Comparison of ENCODE assay signal across 27 cellular contexts in genomic region chr10:6516877-6517276, GRCh38.
A peak's percentile ranks its signal among the peaks of the same experiment; 100 is the strongest.
DNase-seq lines count a peak whose midpoint lies in the region; ATAC-seq and TF ChIP-seq lines count a peak whose summit lies in the region.
"Had no signal": no experiment of that assay in that cellular context is flagged by ENCODE, and none has a peak within 500 bp of the region (broad histone marks: within the 10 kb centered on the region; RNA-seq: fewer than 3 reads in every experiment).

No MANE protein-coding gene starts in this region.

- H3K27me3 ChIP-seq in CD4-positive, alpha-beta T cell (ENCODE audit: control insufficient read depth, insufficient read depth, low read length), result no peaks in the 10 kb centered on the region
- no peaks in the 10 kb centered on the region for H3K27me3 ChIP-seq in tibial nerve
- H3K27me3 ChIP-seq in prostate gland (replicated peaks; ENCODE audit: insufficient read depth), result no peaks in the 10 kb centered on the region
- H3K27me3 ChIP-seq: body of pancreas, dorsolateral prefrontal cortex, Peyer's patch, testis had no signal

- intact Hi-C loops in CD4-positive, alpha-beta T cell (cut with DNase I, micrococcal nuclease), result loop anchor here (2.0 to 5.0 kb wide), 5 partner anchors 45 to 130 kb away; no protein-coding TSS in a partner anchor
- intact Hi-C loops in prostate gland (cut with DNase I), result no loop called here

- ATAC-seq in CD4-positive, alpha-beta T cell (ENCODE audit: poor library complexity), result peak; percentile 68
- ATAC-seq in activated naive CD8-positive, alpha-beta T cell treated with anti-CD3 and anti-CD28 coated beads, Interleukin-2, amount 50 U/mL, for 24 hours, result no peak
- ATAC-seq in natural killer cell treated with Interleukin-12 subunit alpha and Interleukin-12 subunit beta and Interleukin-15 and Interleukin-18, amount 100 ng/mL, for 72 hours, result no peak
- ATAC-seq: body of pancreas, lower lobe of right lung had no signal

- H3K27me3 Mint-ChIP-seq in CD4-positive, alpha-beta T cell, result no peaks in the 10 kb centered on the region
- H3K27me3 Mint-ChIP-seq in activated naive CD8-positive, alpha-beta T cell treated with anti-CD3 and anti-CD28 coated beads, Interleukin-2, amount 50 U/mL, for 24 hours, result no peaks in the 10 kb centered on the region
- H3K27me3 Mint-ChIP-seq in natural killer cell treated with Interleukin-12 subunit alpha and Interleukin-12 subunit beta and Interleukin-15 and Interleukin-18, amount 100 ng/mL, for 72 hours, result no peaks in the 10 kb centered on the region

- no peaks in the 10 kb centered on the region for H3K9me3 Mint-ChIP-seq in CD4-positive, alpha-beta T cell
- H3K9me3 Mint-ChIP-seq in activated naive CD8-positive, alpha-beta T cell treated with anti-CD3 and anti-CD28 coated beads, Interleukin-2, amount 50 U/mL, for 24 hours, result peaks cover under 1% of the 10 kb centered on the region
- no peaks in the 10 kb centered on the region for H3K9me3 Mint-ChIP-seq in natural killer cell treated with Interleukin-12 subunit alpha and Interleukin-12 subunit beta and Interleukin-15 and Interleukin-18, amount 100 ng/mL, for 72 hours

- peak overlapping the region; percentile 76 for H3K27ac Mint-ChIP-seq in CD4-positive, alpha-beta T cell
- H3K27ac Mint-ChIP-seq in activated naive CD8-positive, alpha-beta T cell treated with anti-CD3 and anti-CD28 coated beads, Interleukin-2, amount 50 U/mL, for 24 hours, result peak overlapping the region; percentile 47
- peak overlapping the region; percentile 89 to 96 for H3K27ac Mint-ChIP-seq in natural killer cell treated with Interleukin-12 subunit alpha and Interleukin-12 subunit beta and Interleukin-15 and Interleukin-18, amount 100 ng/mL, for 72 hours
- H3K27ac Mint-ChIP-seq: H9, nephron progenitor cell had no signal

- no peak for DNase-seq in CD4-positive, alpha-beta T cell
- no peak for DNase-seq in activated naive CD8-positive, alpha-beta T cell treated with anti-CD3 and anti-CD28 coated beads, Interleukin-2, amount 50 U/mL, for 24 hours
- DNase-seq in natural killer cell treated with Interleukin-12 subunit alpha and Interleukin-12 subunit beta and Interleukin-15 and Interleukin-18, amount 100 ng/mL, for 72 hours (ENCODE audit: low spot score), result no peak
- no peak for DNase-seq in tibial nerve (ENCODE audit: low spot score in 2 of 2)
- no peak for DNase-seq in UCSD-AML1 (lab: John Stamatoyannopoulos, UW; ENCODE audit: unreplicated experiment)
- no peak for DNase-seq in prostate gland (ENCODE audit: low spot score)
- DNase-seq: activated CD4-positive, alpha-beta T cell treated with anti-CD3 and anti-CD28 coated beads for 4 hours; activated gamma-delta T cell; DMS153; dorsolateral prefrontal cortex; Kasumi-1; lower lobe of right lung; NCI-H1436 treated with DMSO at 0.1 percent for 48 hours; NCI-H446; NCI-H774; nephron progenitor cell; Peyer's patch; retina; SHP77 treated with DMSO at 0.1 percent for 48 hours; T-helper 9 cell; testis had no signal

- TF ChIP-seq CTCF in CD4-positive, alpha-beta T cell (IDR thresholded peaks at IDR 0.05), result no peak
- no peak for TF ChIP-seq CTCF in tibial nerve (IDR thresholded peaks at IDR 0.05)
- no peak for TF ChIP-seq CTCF in prostate gland (IDR thresholded peaks at IDR 0.05)

- peak overlapping the region; percentile 42 for H3K27ac ChIP-seq in CD4-positive, alpha-beta T cell (ENCODE audit: low read depth, low read length)
- H3K27ac ChIP-seq in KOPT-K1 (ENCODE audit: low read depth, low read length, poor library complexity, severe bottlenecking) (peak overlapping the region; percentile 24), tibial nerve (no peak overlapping the region), prostate gland (no peak overlapping the region)
- H3K27ac ChIP-seq: body of pancreas, hepatocyte, lower lobe of right lung, Peyer's patch, skin epidermis, testis, VCaP had no signal

- WGBS in tibial nerve, 2 donors, result 73 to 76% methylated on average over 5 of the region's 5 CpGs
- whole genome bisulfite sequencing in prostate gland, result 84% methylated on average over 5 of the region's 5 CpGs

- POLR2A ChIA-PET in CD4-positive, alpha-beta T cell (lab: Charles Lee), result interaction anchor here (1.1 to 2.0 kb wide), 8 partner anchors 11 to 76 kb away, joined by 3 to 8 read pairs (median 4); no protein-coding TSS in a partner anchor

- no peak overlapping the region for H3K4me3 ChIP-seq in tibial nerve
- no peak overlapping the region for H3K4me3 ChIP-seq in prostate gland
- H3K4me3 ChIP-seq: body of pancreas, dorsolateral prefrontal cortex, hepatocyte, lower lobe of right lung, Peyer's patch, skin epidermis, testis had no signal

- H3K4me3 Mint-ChIP-seq in CD4-positive, alpha-beta T cell, result peak overlapping the region; percentile 4
- H3K4me3 Mint-ChIP-seq in activated naive CD8-positive, alpha-beta T cell treated with anti-CD3 and anti-CD28 coated beads, Interleukin-2, amount 50 U/mL, for 24 hours, result no peak overlapping the region
- no peak overlapping the region for H3K4me3 Mint-ChIP-seq in natural killer cell treated with Interleukin-12 subunit alpha and Interleukin-12 subunit beta and Interleukin-15 and Interleukin-18, amount 100 ng/mL, for 72 hours
- H3K4me3 Mint-ChIP-seq: H9, nephron progenitor cell had no signal

- TF ChIP-seq EP300 in tibial nerve (IDR thresholded peaks at IDR 0.05), result no peak

- peaks cover 96% of the 10 kb centered on the region for H3K4me1 Mint-ChIP-seq in CD4-positive, alpha-beta T cell (ENCODE audit: low read depth)
- peaks cover 92% of the 10 kb centered on the region for H3K4me1 Mint-ChIP-seq in activated naive CD8-positive, alpha-beta T cell treated with anti-CD3 and anti-CD28 coated beads, Interleukin-2, amount 50 U/mL, for 24 hours
- H3K4me1 Mint-ChIP-seq in natural killer cell treated with Interleukin-12 subunit alpha and Interleukin-12 subunit beta and Interleukin-15 and Interleukin-18, amount 100 ng/mL, for 72 hours (ENCODE audit: low read depth in 2 of 2), result peaks cover 88 to 89% of the 10 kb centered on the region in 2 donors

- H3K9me3 ChIP-seq in CD4-positive, alpha-beta T cell (ENCODE audit: control insufficient read depth, low read length), result no peaks in the 10 kb centered on the region
- peaks cover 8% of the 10 kb centered on the region for H3K9me3 ChIP-seq in KOPT-K1 (ENCODE audit: insufficient read depth, low read length, poor library complexity, severe bottlenecking)
- H3K9me3 ChIP-seq in tibial nerve, result no peaks in the 10 kb centered on the region
- no peaks in the 10 kb centered on the region for H3K9me3 ChIP-seq in prostate gland
- H3K9me3 ChIP-seq: body of pancreas, lower lobe of right lung, Peyer's patch, testis had no signal

- H3K36me3 Mint-ChIP-seq in CD4-positive, alpha-beta T cell (ENCODE audit: low read depth), result peaks cover 64% of the 10 kb centered on the region
- H3K36me3 Mint-ChIP-seq in activated naive CD8-positive, alpha-beta T cell treated with anti-CD3 and anti-CD28 coated beads, Interleukin-2, amount 50 U/mL, for 24 hours (ENCODE audit: low read depth), result peaks cover 39% of the 10 kb centered on the region
- H3K36me3 Mint-ChIP-seq in natural killer cell treated with Interleukin-12 subunit alpha and Interleukin-12 subunit beta and Interleukin-15 and Interleukin-18, amount 100 ng/mL, for 72 hours, result peaks cover 9% of the 10 kb centered on the region

- CTCF ChIA-PET in CD4-positive, alpha-beta T cell (lab: Charles Lee), result interaction anchor here (0.7 to 3.7 kb wide), 12 partner anchors 13 to 1812 kb away, joined by 3 to 14 read pairs (median 5); no protein-coding TSS in a partner anchor

- H3K4me1 ChIP-seq in tibial nerve, result no peaks in the 10 kb centered on the region
- H3K4me1 ChIP-seq in prostate gland (replicated peaks), result no peaks in the 10 kb centered on the region
- H3K4me1 ChIP-seq: body of pancreas, Peyer's patch, testis had no signal

- H3K36me3 ChIP-seq in KOPT-K1 (ENCODE audit: insufficient read depth, low read length), result peaks cover 31% of the 10 kb centered on the region
- H3K36me3 ChIP-seq in tibial nerve, result no peaks in the 10 kb centered on the region
- no peaks in the 10 kb centered on the region for H3K36me3 ChIP-seq in prostate gland
- H3K36me3 ChIP-seq: lower lobe of right lung, Peyer's patch had no signal

- TF ChIP-seq POLR2A in tibial nerve (IDR thresholded peaks at IDR 0.05) (no peak), prostate gland (IDR thresholded peaks at IDR 0.05) (no peak)

Comparison
In these comparisons a context has a peak if more than half of its experiments do, and no peak if none do; other contexts are left out.
1. H3K27ac ChIP-seq: peak in CD4-positive, alpha-beta T cell (single experiment) and KOPT-K1 (single experiment); none in tibial nerve (0 of 4) and prostate gland (0 of 2).
2. Peak in every context shown above with its lines, with median percentiles within 50 percentile points of each other: H3K27ac Mint-ChIP-seq.